In genomic region chr12:53502331-53502730, GRCh38 we compare ENCODE assay signal across 9 cellular contexts. TPM values are rescaled to one million over a fixed set of nuclear protein-coding genes. Genes with fewer than 3 reads are reported as not detected.
A peak's percentile ranks its signal among the peaks of the same experiment; 100 is the strongest.
DNase-seq lines count a peak whose midpoint lies in the region; ATAC-seq and TF ChIP-seq lines count a peak whose summit lies in the region.
"Had no signal": no experiment of that assay in that cellular context is flagged by ENCODE, and none has a peak within 500 bp of the region (broad histone marks: within the 10 kb centered on the region; RNA-seq: fewer than 3 reads in every experiment).

No MANE protein-coding gene starts in this region.

- no peak overlapping the region for H3K4me3 ChIP-seq in WERI-Rb-1 (ENCODE audit: low read depth, low read length)

- H3K27ac ChIP-seq in WERI-Rb-1 = peak overlapping the region; percentile 98; the same call in 1 of the 2 replicates

- peak overlapping the region; percentile 95 for H3K27ac Mint-ChIP-seq in glutamatergic neuron (ENCODE audit: unreplicated experiment)
- H3K27ac Mint-ChIP-seq in stimulated activated naive CD8-positive, alpha-beta T cell treated with anti-CD3 and anti-CD28 coated beads, Interleukin-15, amount 100 ng/mL, for 72 hours = no peak overlapping the region

- no peaks in the 10 kb centered on the region for H3K27me3 ChIP-seq in WERI-Rb-1 (ENCODE audit: insufficient read depth, low read depth, severe bottlenecking)

- H3K27me3 Mint-ChIP-seq in glutamatergic neuron (ENCODE audit: unreplicated experiment) = peaks cover 27% of the 10 kb centered on the region
- H3K27me3 Mint-ChIP-seq in stimulated activated naive CD8-positive, alpha-beta T cell treated with anti-CD3 and anti-CD28 coated beads, Interleukin-15, amount 100 ng/mL, for 72 hours = no peaks in the 10 kb centered on the region

- DNase-seq in SIG-M5 treated with dmso at 0.1 percent for 504 hours (lab: John Stamatoyannopoulos, UW; ENCODE audit: unreplicated experiment) = peak; percentile 25
- DNase-seq in SIG-M5 (lab: John Stamatoyannopoulos, UW) = no peak
- DNase-seq in WERI-Rb-1 = no peak
- no peak for DNase-seq in glutamatergic neuron
- no peak for DNase-seq in stimulated activated naive CD8-positive, alpha-beta T cell treated with anti-CD3 and anti-CD28 coated beads, Interleukin-15, amount 100 ng/mL, for 72 hours
- DNase-seq in Kasumi-1 (lab: John Stamatoyannopoulos, UW) = no peak
- no peak for DNase-seq in AG20443 (ENCODE audit: low spot score)

- TF ChIP-seq CTCF in WERI-Rb-1 (IDR thresholded peaks at IDR 0.05; ENCODE audit: low read depth, low read length) (no peak), glutamatergic neuron (IDR thresholded peaks at IDR 0.05; ENCODE audit: partially characterized antibody, unreplicated experiment) (no peak)

- H3K36me3 Mint-ChIP-seq in glutamatergic neuron (ENCODE audit: unreplicated experiment) = no peaks in the 10 kb centered on the region

- no peak for ATAC-seq in stimulated activated naive CD8-positive, alpha-beta T cell treated with anti-CD3 and anti-CD28 coated beads, Interleukin-15, amount 100 ng/mL, for 72 hours
- no peak for ATAC-seq in HG03457 (IDR thresholded peaks at IDR 0.05; ENCODE audit: unreplicated experiment)

- H3K4me1 Mint-ChIP-seq in glutamatergic neuron (ENCODE audit: low read depth, unreplicated experiment) = peaks cover 18% of the 10 kb centered on the region
- peaks cover 55% of the 10 kb centered on the region for H3K4me1 Mint-ChIP-seq in stimulated activated naive CD8-positive, alpha-beta T cell treated with anti-CD3 and anti-CD28 coated beads, Interleukin-15, amount 100 ng/mL, for 72 hours

- peaks cover 15% of the 10 kb centered on the region for H3K9me3 Mint-ChIP-seq in glutamatergic neuron (ENCODE audit: unreplicated experiment)
- no peaks in the 10 kb centered on the region for H3K9me3 Mint-ChIP-seq in stimulated activated naive CD8-positive, alpha-beta T cell treated with anti-CD3 and anti-CD28 coated beads, Interleukin-15, amount 100 ng/mL, for 72 hours

- no peaks in the 10 kb centered on the region for H3K9me3 ChIP-seq in WERI-Rb-1 (ENCODE audit: severe bottlenecking)

- H3K4me3 Mint-ChIP-seq in glutamatergic neuron (ENCODE audit: unreplicated experiment) = peak overlapping the region; percentile 91
- peak overlapping the region; percentile 84 to 95 for H3K4me3 Mint-ChIP-seq in stimulated activated naive CD8-positive, alpha-beta T cell treated with anti-CD3 and anti-CD28 coated beads, Interleukin-15, amount 100 ng/mL, for 72 hours

- H3K36me3 ChIP-seq in WERI-Rb-1 = peaks cover 45% of the 10 kb centered on the region

RNA-seq across cellular contexts. Expression of gene TARBP2, which starts 1.2 kb away (rescaled TPM):
- total RNA-seq in glutamatergic neuron (ENCODE audit: unreplicated experiment) = 49.0 TPM

RNA-seq across cellular contexts. Expression of gene MAP3K12, which starts 3.1 kb away (rescaled TPM):
- total RNA-seq in glutamatergic neuron (ENCODE audit: unreplicated experiment) = 94.2 TPM

RNA-seq across cellular contexts. Expression of gene NPFF, which starts 5.0 kb away (rescaled TPM):
- total RNA-seq in glutamatergic neuron (ENCODE audit: unreplicated experiment) = not detected
- total RNA-seq: ureter had no signal

RNA-seq across cellular contexts. Expression of gene PCBP2, which starts 50.4 kb away (rescaled TPM):
- 1,170 TPM for total RNA-seq in glutamatergic neuron (ENCODE audit: unreplicated experiment)
